ENCODE assay signal across 8 cellular contexts in the genomic region with DNA sequence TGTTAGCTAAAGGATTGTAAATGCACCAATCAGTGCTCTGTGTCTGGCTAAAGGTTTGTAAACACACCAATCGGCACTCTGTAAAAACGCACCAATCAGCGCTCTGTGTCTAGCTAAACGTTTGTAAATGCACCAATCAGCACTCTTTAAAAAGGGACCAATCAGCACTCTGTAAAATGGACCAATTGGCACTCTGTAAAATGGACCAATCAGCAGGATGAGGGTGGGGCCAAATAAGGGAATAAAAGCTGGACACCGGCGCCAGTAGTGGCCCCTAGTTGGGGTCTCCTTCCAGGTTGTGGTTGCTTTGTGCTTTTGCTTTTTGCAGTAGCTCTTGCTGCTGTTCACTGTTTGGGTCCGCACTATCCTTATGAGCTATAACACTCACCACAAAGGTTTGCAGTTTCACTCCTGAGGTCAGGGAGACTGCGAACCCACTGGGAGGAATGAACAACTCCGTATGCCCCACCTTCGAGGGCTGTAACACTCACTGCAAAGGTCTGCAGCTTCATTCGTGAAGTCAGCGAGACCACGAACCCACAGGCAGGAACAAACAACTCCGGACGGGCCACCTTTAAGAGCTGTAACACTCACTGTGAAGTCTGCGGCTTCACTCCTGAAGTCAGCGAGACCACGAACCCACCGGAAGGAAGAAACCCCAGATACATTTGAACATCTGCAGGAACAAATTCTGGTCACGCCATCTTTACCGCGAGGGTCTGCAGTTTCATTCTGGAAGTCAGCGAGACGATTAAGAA. TPM values are rescaled to one million over a fixed set of nuclear protein-coding genes. Genes with fewer than 3 reads are reported as not detected.
A peak's percentile ranks its signal among the peaks of the same experiment; 100 is the strongest.
DNase-seq lines count a peak whose midpoint lies in the region; ATAC-seq and TF ChIP-seq lines count a peak whose summit lies in the region.

No MANE protein-coding gene starts in this region.

- no peaks in the 10 kb centered on the region for H3K27me3 ChIP-seq in BE2C

- H3K9me3 ChIP-seq in BE2C, result peaks cover 6% of the 10 kb centered on the region

- DNase-seq in BE2C, result peak; percentile 21
- peak; percentile 87 for DNase-seq in activated CD8-positive, alpha-beta memory T cell treated with anti-CD3 and anti-CD28 coated beads for 24 hours
- DNase-seq in fibroblast of villous mesenchyme (ENCODE audit: low read depth), result no peak
- peak; percentile 68 to 71 for DNase-seq in stimulated activated CD4-positive, alpha-beta T cell treated with anti-CD3 and anti-CD28 coated beads, Interleukin-2, amount 100 ng/mL, for 24 hours
- no peak for DNase-seq in dermis blood vessel endothelial cell
- no peak for DNase-seq in NCI-H774 (lab: John Stamatoyannopoulos, UW)

- ATAC-seq in GM19463 (IDR thresholded peaks at IDR 0.05; ENCODE audit: unreplicated experiment) (peak; percentile 48), HG03565 (IDR thresholded peaks at IDR 0.05; ENCODE audit: unreplicated experiment) (peak; percentile 58)

- no peaks in the 10 kb centered on the region for H3K36me3 ChIP-seq in BE2C

- TF ChIP-seq CTCF in BE2C (IDR thresholded peaks at IDR 0.05; ENCODE audit: low read depth, low read length) (no peak), fibroblast of villous mesenchyme (IDR thresholded peaks at IDR 0.05; ENCODE audit: insufficient read depth, low read depth, low read length) (no peak)

- no peaks in the 10 kb centered on the region for H3K4me1 ChIP-seq in BE2C

- H3K4me3 ChIP-seq in BE2C (ENCODE audit: low read depth, low read length), result no peak overlapping the region
- peak overlapping the region; percentile 76 for H3K4me3 ChIP-seq in fibroblast of villous mesenchyme (ENCODE audit: low read depth, low read length)

RNA-seq across cellular contexts. Expression of a gene that starts 1.1 kb away (rescaled TPM):
- 12.6 TPM for polyA plus RNA-seq in BE2C (2012; ENCODE audit: insufficient read depth, insufficient read length, low read depth)
- 45.8 and 54.4 TPM in 2 replicates for total RNA-seq in fibroblast of villous mesenchyme
- total RNA-seq in dermis blood vessel endothelial cell, result 33.2 and 59.1 TPM in 2 replicates

Comparison
In these comparisons a context has a peak if more than half of its experiments do, and no peak if none do; other contexts are left out.
1. DNase-seq: peak in BE2C (single experiment), activated CD8-positive, alpha-beta memory T cell treated with anti-CD3 and anti-CD28 coated beads for 24 hours (single experiment) and stimulated activated CD4-positive, alpha-beta T cell treated with anti-CD3 and anti-CD28 coated beads, Interleukin-2, amount 100 ng/mL, for 24 hours (2 of 2); none in fibroblast of villous mesenchyme (single experiment), dermis blood vessel endothelial cell (single experiment) and NCI-H774 (single experiment).